ENCODE assay signal across 28 cellular contexts in the genomic region with DNA sequence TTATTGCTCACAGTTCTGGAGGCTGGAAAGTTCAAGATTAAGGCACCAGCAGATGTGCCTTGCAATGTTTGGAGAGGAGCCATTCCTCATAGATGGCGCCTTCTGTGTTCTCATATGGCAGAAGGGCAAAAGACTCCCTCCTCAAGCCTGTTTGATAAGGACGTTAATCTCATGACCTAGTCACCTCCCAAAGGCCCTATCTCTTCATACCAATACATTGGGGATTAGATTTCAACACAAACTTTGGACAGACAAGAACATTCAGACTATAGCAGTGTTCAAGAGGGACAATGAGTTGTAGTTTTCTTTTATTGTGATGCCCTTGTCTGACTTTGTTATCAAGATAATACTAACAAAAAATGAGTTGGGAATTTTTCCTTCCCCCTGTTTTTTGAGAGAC.
"Had no signal": no experiment of that assay in that cellular context is flagged by ENCODE, and none has a peak within 500 bp of the region (broad histone marks: within the 10 kb centered on the region; RNA-seq: fewer than 3 reads in every experiment).

No MANE protein-coding gene starts in this region.

- H3K4me3 Mint-ChIP-seq: immature natural killer cell; naive thymus-derived CD8-positive, alpha-beta T cell; nephron; neural crest cell; stimulated activated effector memory CD8-positive, alpha-beta T cell treated with anti-CD3 and anti-CD28 coated beads, Interleukin-12 subunit alpha, Interleukin-12 subunit beta, amount 100 ng/mL, for 72 hours; stimulated activated naive CD8-positive, alpha-beta T cell treated with anti-CD3 and anti-CD28 coated beads, Interleukin-15, Interleukin-2, amounts not matched to agents 100 ng/mL and 50 ng/mL, for 24 hours had no signal

- DNase-seq: immature natural killer cell; kidney; left colon; left lung; lower lobe of right lung; mammary epithelial cell; mesenchymal stem cell; naive thymus-derived CD8-positive, alpha-beta T cell; nucleus accumbens; pancreas; posterior cingulate gyrus; retina; right cardiac atrium; stimulated activated CD4-positive, alpha-beta T cell treated with anti-CD3 and anti-CD28 coated beads, Interleukin-12 subunit alpha, Interleukin-12 subunit beta, amount 100 ng/mL, for 4 hours; stimulated activated CD4-positive, alpha-beta T cell treated with anti-CD3 and anti-CD28 coated beads, Interleukin-4, amount 100 ng/mL, for 24 hours; stimulated activated naive CD4-positive, alpha-beta T cell; tibial artery; trophoblast cell; upper lobe of right lung had no signal

- H3K9me3 ChIP-seq: lower lobe of right lung, pancreas, prostate gland, suprapubic skin, thoracic aorta, tibial artery, upper lobe of right lung had no signal

- H3K4me3 ChIP-seq: left lung, lower lobe of right lung, pancreas, prostate gland, skin epidermis, suprapubic skin, thoracic aorta, tibial artery, upper lobe of right lung had no signal

- H3K4me1 ChIP-seq: left lung, lower lobe of right lung, pancreas, prostate gland, suprapubic skin, tibial artery, upper lobe of right lung had no signal

- H3K27me3 ChIP-seq: left lung, pancreas, suprapubic skin, tibial artery, upper lobe of right lung had no signal

- H3K36me3 Mint-ChIP-seq: immature natural killer cell; stimulated activated effector memory CD8-positive, alpha-beta T cell treated with anti-CD3 and anti-CD28 coated beads, Interleukin-12 subunit alpha, Interleukin-12 subunit beta, amount 100 ng/mL, for 72 hours had no signal

- ATAC-seq: left lung; lower lobe of right lung; naive thymus-derived CD8-positive, alpha-beta T cell; pancreas; right cardiac atrium; sciatic nerve; stimulated activated effector memory CD8-positive, alpha-beta T cell treated with anti-CD3 and anti-CD28 coated beads, Interleukin-12 subunit alpha, Interleukin-12 subunit beta, amount 100 ng/mL, for 72 hours; upper lobe of right lung had no signal

- H3K27me3 Mint-ChIP-seq: stimulated activated naive CD8-positive, alpha-beta T cell treated with anti-CD3 and anti-CD28 coated beads, Interleukin-15, Interleukin-2, amounts not matched to agents 100 ng/mL and 50 ng/mL, for 24 hours had no signal

- H3K4me1 Mint-ChIP-seq: immature natural killer cell; naive thymus-derived CD8-positive, alpha-beta T cell; neural crest cell; stimulated activated effector memory CD8-positive, alpha-beta T cell treated with anti-CD3 and anti-CD28 coated beads, Interleukin-12 subunit alpha, Interleukin-12 subunit beta, amount 100 ng/mL, for 72 hours had no signal

- H3K36me3 ChIP-seq: left lung, lower lobe of right lung, pancreas, prostate gland, suprapubic skin, thoracic aorta, tibial artery, upper lobe of right lung had no signal

- H3K27ac Mint-ChIP-seq: immature natural killer cell; naive thymus-derived CD8-positive, alpha-beta T cell; nephron; stimulated activated effector memory CD8-positive, alpha-beta T cell treated with anti-CD3 and anti-CD28 coated beads, Interleukin-12 subunit alpha, Interleukin-12 subunit beta, amount 100 ng/mL, for 72 hours; stimulated activated naive CD8-positive, alpha-beta T cell treated with anti-CD3 and anti-CD28 coated beads, Interleukin-15, Interleukin-2, amounts not matched to agents 100 ng/mL and 50 ng/mL, for 24 hours had no signal

- H3K27ac ChIP-seq: left lung, lower lobe of right lung, pancreas, prostate gland, skin epidermis, suprapubic skin, thoracic aorta, tibial artery, upper lobe of right lung had no signal

- H3K9me3 Mint-ChIP-seq: stimulated activated effector memory CD8-positive, alpha-beta T cell treated with anti-CD3 and anti-CD28 coated beads, Interleukin-12 subunit alpha, Interleukin-12 subunit beta, amount 100 ng/mL, for 72 hours had no signal
